Comparison of ENCODE assay signal across 18 cellular contexts in genomic region chr12:125024949-125025563, GRCh38. TPM values are rescaled to one million over a fixed set of nuclear protein-coding genes. Genes with fewer than 3 reads are reported as not detected.
DNase-seq lines count a peak whose midpoint lies in the region; ATAC-seq and TF ChIP-seq lines count a peak whose summit lies in the region.
"Had no signal": no experiment of that assay in that cellular context is flagged by ENCODE, and none has a peak within 500 bp of the region (broad histone marks: within the 10 kb centered on the region; RNA-seq: fewer than 3 reads in every experiment).

No MANE protein-coding gene starts in this region.

- no peak overlapping the region for H3K56ac ChIP-seq in H9 (ENCODE audit: insufficient read length, low read depth, low read length)

- H3K4me1 Mint-ChIP-seq in GM23338 = no peaks in the 10 kb centered on the region
- H3K4me1 Mint-ChIP-seq in H9 = no peaks in the 10 kb centered on the region
- peaks cover 5% of the 10 kb centered on the region for H3K4me1 Mint-ChIP-seq in dendritic cell treated with granulocyte-macrophage colony-stimulating factor and Interleukin-4, amounts not matched to agents 40 ng/mL and 50 ng/mL, for 4 days (ENCODE audit: low read depth)
- peaks cover 0 to 2% (median 0%) of the 10 kb centered on the region in 7 donors for H3K4me1 Mint-ChIP-seq in naive thymus-derived CD4-positive, alpha-beta T cell
- H3K4me1 Mint-ChIP-seq in naive thymus-derived CD8-positive, alpha-beta T cell = no peaks in the 10 kb centered on the region
- H3K4me1 Mint-ChIP-seq: CD4-positive, alpha-beta memory T cell; IgD-negative memory B cell had no signal

- H3K4me3 Mint-ChIP-seq in GM23338 (no peak overlapping the region), H9 (no peak overlapping the region)
- no peak overlapping the region for H3K4me3 Mint-ChIP-seq in dendritic cell treated with granulocyte-macrophage colony-stimulating factor and Interleukin-4, amounts not matched to agents 40 ng/mL and 50 ng/mL, for 4 days
- H3K4me3 Mint-ChIP-seq in naive thymus-derived CD4-positive, alpha-beta T cell = no peak overlapping the region
- no peak overlapping the region for H3K4me3 Mint-ChIP-seq in naive thymus-derived CD8-positive, alpha-beta T cell
- H3K4me3 Mint-ChIP-seq: CD4-positive, alpha-beta memory T cell; IgD-negative memory B cell had no signal

- no peak overlapping the region for H3K4ac ChIP-seq in H9 (ENCODE audit: low read depth, low read length)
- H3K4ac ChIP-seq in neuronal stem cell (ENCODE audit: low read length) = peak overlapping the region; percentile 70

- no CpG with 5 or more reads among the region's 43 CpGs for WGBS in H9 (ENCODE audit: extremely low coverage, insufficient read length, low lambda C conversion rate)
- no CpG with 5 or more reads among the region's 43 CpGs for WGBS in neuronal stem cell (ENCODE audit: extremely low coverage in 2 of 2, insufficient read length in 2 of 2, insufficient replicate concordance in 1 of 2), 2 donors

- H3K36me3 Mint-ChIP-seq in GM23338 (ENCODE audit: low read depth) (peaks cover 37% of the 10 kb centered on the region), H9 (ENCODE audit: insufficient read depth in 1 of 3, low read depth in 3 of 3) (peaks cover 19 to 35% (median 23%) of the 10 kb centered on the region in 3 experiments)
- H3K36me3 Mint-ChIP-seq in dendritic cell treated with granulocyte-macrophage colony-stimulating factor and Interleukin-4, amounts not matched to agents 40 ng/mL and 50 ng/mL, for 4 days (ENCODE audit: low read depth) = peaks cover 56% of the 10 kb centered on the region
- peaks cover 0 to 34% (median 15%) of the 10 kb centered on the region in 5 donors for H3K36me3 Mint-ChIP-seq in naive thymus-derived CD4-positive, alpha-beta T cell
- peaks cover 0 to 12% (median 10%) of the 10 kb centered on the region in 3 donors for H3K36me3 Mint-ChIP-seq in naive thymus-derived CD8-positive, alpha-beta T cell

- no peak overlapping the region for H2BK12ac ChIP-seq in H9 (ENCODE audit: insufficient read length, low read depth, low read length)
- no peak overlapping the region for H2BK12ac ChIP-seq in neuronal stem cell (ENCODE audit: low read length)

- no peaks in the 10 kb centered on the region for H3K9me2 ChIP-seq in GM23338 (ENCODE audit: insufficient read depth)

- H3K27me3 Mint-ChIP-seq in GM23338 (ENCODE audit: insufficient read depth, low read depth, poor library complexity) (no peaks in the 10 kb centered on the region), H9 (ENCODE audit: low read depth) (no peaks in the 10 kb centered on the region)
- no peaks in the 10 kb centered on the region for H3K27me3 Mint-ChIP-seq in dendritic cell treated with granulocyte-macrophage colony-stimulating factor and Interleukin-4, amounts not matched to agents 40 ng/mL and 50 ng/mL, for 4 days
- H3K27me3 Mint-ChIP-seq in naive thymus-derived CD4-positive, alpha-beta T cell = no peaks in the 10 kb centered on the region
- H3K27me3 Mint-ChIP-seq in naive thymus-derived CD8-positive, alpha-beta T cell = no peaks in the 10 kb centered on the region
- H3K27me3 Mint-ChIP-seq: CD4-positive, alpha-beta memory T cell; IgD-negative memory B cell had no signal

- H3K14ac ChIP-seq in H9 (ENCODE audit: insufficient read depth, low read length) (no peak overlapping the region), neuronal stem cell (ENCODE audit: low read length) (no peak overlapping the region)

- H3K9me3 Mint-ChIP-seq in GM23338 (no peaks in the 10 kb centered on the region; the same call in 2 of the 3 replicates), H9 (no peaks in the 10 kb centered on the region)
- H3K9me3 Mint-ChIP-seq in dendritic cell treated with granulocyte-macrophage colony-stimulating factor and Interleukin-4, amounts not matched to agents 40 ng/mL and 50 ng/mL, for 4 days = peaks cover 8% of the 10 kb centered on the region
- H3K9me3 Mint-ChIP-seq in naive thymus-derived CD4-positive, alpha-beta T cell = no peaks in the 10 kb centered on the region
- no peaks in the 10 kb centered on the region for H3K9me3 Mint-ChIP-seq in naive thymus-derived CD8-positive, alpha-beta T cell
- H3K9me3 Mint-ChIP-seq: IgD-negative memory B cell had no signal

- H2AFZ ChIP-seq in GM23338 (no peak overlapping the region), H9 (ENCODE audit: low read length) (no peak overlapping the region), neuronal stem cell (ENCODE audit: low read length) (no peak overlapping the region)

- H3K4me2 ChIP-seq in GM23338 (no peak overlapping the region), H9 (ENCODE audit: insufficient read depth, insufficient read length, low read length) (no peak overlapping the region), neuronal stem cell (ENCODE audit: insufficient read depth, low read length, poor library complexity, severe bottlenecking) (no peak overlapping the region)
- H3K4me2 ChIP-seq: A549 had no signal

- no peaks in the 10 kb centered on the region for H3K79me2 ChIP-seq in GM23338 (replicated peaks; ENCODE audit: insufficient read depth)
- no peaks in the 10 kb centered on the region for H3K79me2 ChIP-seq in H9 (ENCODE audit: insufficient read depth, low read length)

- H4K20me1 ChIP-seq in GM23338 (replicated peaks; ENCODE audit: insufficient read depth) (no peaks in the 10 kb centered on the region; the same call in 1 of the 2 replicates), H9 (ENCODE audit: control insufficient read depth, insufficient read depth, insufficient read length) (no peaks in the 10 kb centered on the region)

- ATAC-seq in GM23338 (no peak), HG03342 (IDR thresholded peaks at IDR 0.05; ENCODE audit: unreplicated experiment) (no peak)
- no peak for ATAC-seq in naive thymus-derived CD4-positive, alpha-beta T cell
- ATAC-seq in naive thymus-derived CD8-positive, alpha-beta T cell = no peak
- ATAC-seq: A549 had no signal

- H2BK5ac ChIP-seq in H9 (ENCODE audit: insufficient read length, low read length) = no peak overlapping the region
- H2BK5ac ChIP-seq in neuronal stem cell (ENCODE audit: low read length) = no peak overlapping the region

- H3K36me3 ChIP-seq in GM23338 (ENCODE audit: insufficient read depth) (no peaks in the 10 kb centered on the region; the same call in 1 of the 2 replicates), neuronal stem cell (replicated peaks in 1 of 2; ENCODE audit: control insufficient read depth in 2 of 2, insufficient read depth in 2 of 2, low read length in 2 of 2) (peaks cover 6 to 68% of the 10 kb centered on the region in 2 donors)
- H3K36me3 ChIP-seq in naive thymus-derived CD4-positive, alpha-beta T cell (ENCODE audit: control insufficient read depth in 2 of 3, insufficient read depth in 3 of 3, low read length in 3 of 3) = peaks cover 0 to 5% (median 0%) of the 10 kb centered on the region in 3 experiments
- H3K36me3 ChIP-seq: BE2C had no signal

- no peak overlapping the region for H4K91ac ChIP-seq in H9 (ENCODE audit: insufficient read length, low read depth, low read length)
- H4K91ac ChIP-seq in neuronal stem cell (ENCODE audit: low read depth, low read length, poor library complexity) = no peak overlapping the region

- no peak overlapping the region for H3K4me3 ChIP-seq in GM23338
- peak overlapping the region in 1 of 2 donors; percentile 55 for H3K4me3 ChIP-seq in neuronal stem cell (ENCODE audit: low read length in 2 of 2)
- H3K4me3 ChIP-seq in naive thymus-derived CD4-positive, alpha-beta T cell (ENCODE audit: low read length) = no peak overlapping the region
- H3K4me3 ChIP-seq: A549 had no signal

- no peaks in the 10 kb centered on the region for H3K79me1 ChIP-seq in H9 (ENCODE audit: insufficient read depth, low read depth, low read length, poor library complexity, severe bottlenecking)
- H3K79me1 ChIP-seq in neuronal stem cell (ENCODE audit: low read depth, low read length) = no peaks in the 10 kb centered on the region

- intact Hi-C loops in dendritic cell treated with granulocyte-macrophage colony-stimulating factor and Interleukin-4, amounts not matched to agents 40 ng/mL and 50 ng/mL, for 4 days (cut with micrococcal nuclease) = no loop called here
- intact Hi-C loops in naive thymus-derived CD4-positive, alpha-beta T cell (cut with micrococcal nuclease) = no loop called here

- H3K4me1 ChIP-seq in GM23338 (ENCODE audit: insufficient read depth) (no peaks in the 10 kb centered on the region), H9 (ENCODE audit: insufficient read depth, low read length) (no peaks in the 10 kb centered on the region), neuronal stem cell (ENCODE audit: control insufficient read depth in 2 of 2, insufficient read depth in 1 of 2, low read depth in 1 of 2, low read length in 2 of 2) (no peaks in the 10 kb centered on the region)
- H3K4me1 ChIP-seq in naive thymus-derived CD4-positive, alpha-beta T cell (ENCODE audit: control insufficient read depth in 2 of 2, insufficient read depth in 2 of 2, low read length in 2 of 2) = no peaks in the 10 kb centered on the region
- H3K4me1 ChIP-seq: A549, BE2C had no signal

- H2BK20ac ChIP-seq in H9 (ENCODE audit: low read depth, low read length, poor library complexity, severe bottlenecking) = no peak overlapping the region

- POLR2A ChIA-PET in naive thymus-derived CD4-positive, alpha-beta T cell (lab: Charles Lee) = no interaction called here
- POLR2A ChIA-PET in naive thymus-derived CD8-positive, alpha-beta T cell (lab: Charles Lee) = no interaction called here

- H3T11ph ChIP-seq in H9 (ENCODE audit: low read length) = no peak overlapping the region

- H3K27ac ChIP-seq in GM23338 (ENCODE audit: low read depth) (peak overlapping the region; percentile 27; the same call in 1 of the 2 replicates), H9 (ENCODE audit: insufficient read length, low read depth, low read length) (no peak overlapping the region), neuronal stem cell (replicated peaks; ENCODE audit: low read length) (no peak overlapping the region)
- no peak overlapping the region for H3K27ac ChIP-seq in naive thymus-derived CD4-positive, alpha-beta T cell (ENCODE audit: low read depth, low read length)
- H3K27ac ChIP-seq: A549, C4-2B had no signal

- TF ChIP-seq CTCF in GM23338 (conservative IDR thresholded peaks at IDR 0.05; ENCODE audit: low read depth in 2 of 2) (no peak), H9 (conservative IDR thresholded peaks at IDR 0.05) (no peak)

- no peaks in the 10 kb centered on the region for H3K27me3 ChIP-seq in GM23338 (ENCODE audit: insufficient read depth)
- H3K27me3 ChIP-seq in H9 (ENCODE audit: insufficient read depth, low read length) = no peaks in the 10 kb centered on the region
- H3K27me3 ChIP-seq in neuronal stem cell (ENCODE audit: control insufficient read depth in 3 of 3, insufficient read depth in 3 of 3, low read depth in 1 of 3, low read length in 3 of 3) = no peaks in the 10 kb centered on the region
- no peaks in the 10 kb centered on the region for H3K27me3 ChIP-seq in naive thymus-derived CD4-positive, alpha-beta T cell (ENCODE audit: control insufficient read depth in 2 of 2, insufficient read depth in 2 of 2, low read length in 2 of 2)
- H3K27me3 ChIP-seq: BE2C had no signal

- H3K9ac ChIP-seq in H9 (ENCODE audit: extremely low read depth, insufficient read length, low read length) (no peak overlapping the region), neuronal stem cell (ENCODE audit: low read depth, low read length, poor library complexity) (no peak overlapping the region)

- H4K5ac ChIP-seq in H9 (ENCODE audit: insufficient read length, low read depth, low read length) = no peak overlapping the region

- peak overlapping the region; percentile 27; the same call in 1 of the 2 replicates for H3K27ac Mint-ChIP-seq in GM23338
- H3K27ac Mint-ChIP-seq in H9 = peak overlapping the region in 2 of 3 experiments; percentile 25 to 61; a peak in 2 of 7 replicates
- peak overlapping the region; percentile 4 for H3K27ac Mint-ChIP-seq in dendritic cell treated with granulocyte-macrophage colony-stimulating factor and Interleukin-4, amounts not matched to agents 40 ng/mL and 50 ng/mL, for 4 days
- no peak overlapping the region for H3K27ac Mint-ChIP-seq in naive thymus-derived CD4-positive, alpha-beta T cell
- H3K27ac Mint-ChIP-seq in naive thymus-derived CD8-positive, alpha-beta T cell = no peak overlapping the region
- H3K27ac Mint-ChIP-seq: CD4-positive, alpha-beta memory T cell; IgD-negative memory B cell had no signal

- H3K18ac ChIP-seq in H9 (ENCODE audit: insufficient read length, low read depth, low read length) = no peak overlapping the region
- H3K18ac ChIP-seq in neuronal stem cell (ENCODE audit: low read length) = peak overlapping the region; percentile 13

- no peaks in the 10 kb centered on the region for H3K9me3 ChIP-seq in H9 (ENCODE audit: control insufficient read depth, low read depth, low read length)
- peaks cover 2 to 14% of the 10 kb centered on the region in 2 donors for H3K9me3 ChIP-seq in neuronal stem cell (replicated peaks in 1 of 2; ENCODE audit: control insufficient read depth in 2 of 2, insufficient read depth in 1 of 2, low read depth in 1 of 2, low read length in 2 of 2)
- no peaks in the 10 kb centered on the region for H3K9me3 ChIP-seq in naive thymus-derived CD4-positive, alpha-beta T cell (ENCODE audit: control insufficient read depth in 2 of 3, low read length in 3 of 3)
- H3K9me3 ChIP-seq: BE2C had no signal

- no peaks in the 10 kb centered on the region for H3K23me2 ChIP-seq in H9 (ENCODE audit: insufficient read length, low read depth, low read length, poor library complexity, severe bottlenecking)

- H2BK15ac ChIP-seq in H9 (ENCODE audit: low read depth, low read length) (no peak overlapping the region), neuronal stem cell (ENCODE audit: low read length) (no peak overlapping the region)

- no peak overlapping the region for H2BK120ac ChIP-seq in H9 (ENCODE audit: low read depth, low read length, poor library complexity, severe bottlenecking)
- H2BK120ac ChIP-seq in neuronal stem cell (ENCODE audit: low read depth, low read length) = no peak overlapping the region

- CTCF ChIA-PET in naive thymus-derived CD4-positive, alpha-beta T cell (lab: Charles Lee) = no interaction called here

- DNase-seq in GM23338 (ENCODE audit: low spot score) = no peak
- DNase-seq in H9 = no peak
- DNase-seq in neuronal stem cell (ENCODE audit: low spot score) = no peak
- DNase-seq in naive thymus-derived CD4-positive, alpha-beta T cell = no peak
- DNase-seq in naive thymus-derived CD8-positive, alpha-beta T cell = no peak
- DNase-seq in HK-2 (ENCODE audit: unreplicated experiment) = no peak
- DNase-seq: BE2C; CD4-positive, alpha-beta memory T cell; DMS153; DMS79 treated with DMSO at 0.1 percent for 48 hours; EL; GOT3; HCEC 1CT had no signal

- H2AK5ac ChIP-seq in H9 (ENCODE audit: insufficient read length, low read length) (no peak overlapping the region), neuronal stem cell (ENCODE audit: low read depth, low read length) (no peak overlapping the region)

- no peak overlapping the region for H3K23ac ChIP-seq in H9 (ENCODE audit: insufficient read length, low read depth, low read length)
- H3K23ac ChIP-seq in neuronal stem cell (ENCODE audit: low read depth, low read length, poor library complexity) = peak overlapping the region; percentile 48

- 0 out of 2 replicates have a peak, but pooled peaks cover 3% of the 10 kb centered on the region for H3F3A ChIP-seq in GM23338 (replicated peaks; ENCODE audit: low read depth)

- H4K8ac ChIP-seq in H9 (replicated peaks; ENCODE audit: insufficient read length, low read depth, low read length) (no peak overlapping the region), neuronal stem cell (ENCODE audit: low read depth, low read length) (no peak overlapping the region)

RNA-seq across cellular contexts. Expression of gene BRI3BP, which starts 31.6 kb away (rescaled TPM):
- 10.7 and 12.6 TPM in 2 replicates for total RNA-seq in GM23338 (2014; rRNA removed; shearing (Covaris generic))
- 5.8 and 7.5 TPM in 2 replicates for polyA plus RNA-seq in GM23338 (2016; fragmentation: Nextera tagmentation; extraction: Ambion mirVana)
- 10.5 and 11.3 TPM in 2 replicates for total RNA-seq in H9 (2021)
- polyA plus RNA-seq in neuronal stem cell (2013, experiment 1 of 2) = 4.2 TPM
- 4.2 TPM for polyA plus RNA-seq in neuronal stem cell (2013, experiment 2 of 2)
- total RNA-seq in naive thymus-derived CD4-positive, alpha-beta T cell = 10 to 100 TPM in 1 of 5 experiments, 1 to 10 TPM in 4; 3.5 to 19.8 (median 7.9) TPM
- 1 to 10 TPM; 2.7 to 3.2 TPM for polyA plus RNA-seq in naive thymus-derived CD4-positive, alpha-beta T cell
- total RNA-seq in naive thymus-derived CD8-positive, alpha-beta T cell = 1 to 10 TPM; 7.4 to 7.8 TPM
- polyA plus RNA-seq in naive thymus-derived CD8-positive, alpha-beta T cell = 1 to 10 TPM; 1.5 to 3.7 (median 2.3) TPM

RNA-seq across cellular contexts. Expression of gene DHX37, which starts 36.1 kb away (rescaled TPM):
- total RNA-seq in GM23338 (2014; rRNA removed; shearing (Covaris generic)) = 52.9 and 61.5 TPM in 2 replicates
- 16.0 and 17.4 TPM in 2 replicates for polyA plus RNA-seq in GM23338 (2016; fragmentation: Nextera tagmentation; extraction: Ambion mirVana)
- 56.7 and 59.0 TPM in 2 replicates for total RNA-seq in H9 (2021)
- polyA plus RNA-seq in neuronal stem cell (2013, experiment 1 of 2) = 5.1 TPM
- polyA plus RNA-seq in neuronal stem cell (2013, experiment 2 of 2) = 5.0 TPM
- 10 to 100 TPM; 24.8 to 36.6 (median 29.8) TPM for total RNA-seq in naive thymus-derived CD4-positive, alpha-beta T cell
- 1 to 10 TPM; 3.4 to 5.0 TPM for polyA plus RNA-seq in naive thymus-derived CD4-positive, alpha-beta T cell
- total RNA-seq in naive thymus-derived CD8-positive, alpha-beta T cell = 10 to 100 TPM; 29.5 to 30.5 TPM
- 1 to 10 TPM; 3.4 to 5.8 (median 4.3) TPM for polyA plus RNA-seq in naive thymus-derived CD8-positive, alpha-beta T cell

RNA-seq across cellular contexts. Expression of gene AACS, which starts 40.2 kb away (rescaled TPM):
- total RNA-seq in GM23338 (2014; rRNA removed; shearing (Covaris generic)) = 64.4 and 64.5 TPM in 2 replicates
- 31.1 and 33.0 TPM in 2 replicates for polyA plus RNA-seq in GM23338 (2016; fragmentation: Nextera tagmentation; extraction: Ambion mirVana)
- 32.7 and 35.0 TPM in 2 replicates for total RNA-seq in H9 (2021)
- polyA plus RNA-seq in neuronal stem cell (2013, experiment 1 of 2) = 13.7 TPM
- polyA plus RNA-seq in neuronal stem cell (2013, experiment 2 of 2) = 14.1 TPM
- 10 to 100 TPM; 11.6 to 21.7 (median 14.8) TPM for total RNA-seq in naive thymus-derived CD4-positive, alpha-beta T cell
- 10 to 100 TPM; 13.2 to 17.2 TPM for polyA plus RNA-seq in naive thymus-derived CD4-positive, alpha-beta T cell
- total RNA-seq in naive thymus-derived CD8-positive, alpha-beta T cell = 10 to 100 TPM; 19.3 to 20.4 TPM
- polyA plus RNA-seq in naive thymus-derived CD8-positive, alpha-beta T cell = 10 to 100 TPM in 2 of 3 donors, 1 to 10 TPM in 1; 7.4 to 17.2 (median 10.6) TPM

Comparison
In these comparisons a context has a peak if more than half of its experiments do, and no peak if none do; other contexts are left out.
1. H3K27ac Mint-ChIP-seq: peak in GM23338 (single experiment), H9 (2 of 3) and dendritic cell treated with granulocyte-macrophage colony-stimulating factor and Interleukin-4, amounts not matched to agents 40 ng/mL and 50 ng/mL, for 4 days (single experiment); none in naive thymus-derived CD4-positive, alpha-beta T cell (0 of 9) and naive thymus-derived CD8-positive, alpha-beta T cell (0 of 10).